Comparison of ENCODE assay signal across 13 cellular contexts in the genomic region with DNA sequence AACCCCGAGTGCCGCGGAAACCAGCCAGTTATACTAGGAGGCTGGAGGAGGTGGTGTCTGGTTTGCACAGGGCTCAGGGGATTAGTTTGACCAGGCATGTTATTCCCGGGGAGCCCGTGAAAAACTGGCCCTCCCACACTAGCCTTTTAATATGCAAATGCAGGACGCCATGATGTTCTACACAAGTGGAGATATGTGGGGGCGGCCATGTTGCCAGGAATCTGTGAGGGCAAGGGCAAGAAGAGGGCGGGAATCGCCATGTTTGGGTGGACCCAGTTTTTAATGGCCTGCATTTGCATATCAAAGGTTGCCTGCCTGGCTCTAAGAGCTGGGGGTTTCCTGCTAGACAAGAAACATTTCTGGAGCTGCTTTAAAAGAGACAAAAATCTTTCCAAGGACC.
"Had no signal": no experiment of that assay in that cellular context is flagged by ENCODE, and none has a peak within 500 bp of the region (broad histone marks: within the 10 kb centered on the region; RNA-seq: fewer than 3 reads in every experiment).

No MANE protein-coding gene starts in this region.

- H3K4me3 ChIP-seq: thyroid gland, uterus had no signal

- H3K4me1 ChIP-seq: thyroid gland, uterus had no signal

- H3K36me3 Mint-ChIP-seq: stimulated activated memory B cell treated with anti-CD40 and anti-IgM and Interleukin-4, amounts not matched to agents 10 μg/mL and 1 μg/mL and 100 μg/mL, for 72 hours had no signal

- H3K27ac Mint-ChIP-seq: stimulated activated memory B cell treated with anti-CD40 and anti-IgM and Interleukin-4, amounts not matched to agents 10 μg/mL and 1 μg/mL and 100 μg/mL, for 72 hours had no signal

- H3K9me3 Mint-ChIP-seq: stimulated activated memory B cell treated with anti-CD40 and anti-IgM and Interleukin-4, amounts not matched to agents 10 μg/mL and 1 μg/mL and 100 μg/mL, for 72 hours had no signal

- H3K4me1 Mint-ChIP-seq: central memory CD8-positive, alpha-beta T cell; stimulated activated memory B cell treated with anti-CD40 and anti-IgM and Interleukin-4, amounts not matched to agents 10 μg/mL and 1 μg/mL and 100 μg/mL, for 72 hours had no signal

- H3K27me3 Mint-ChIP-seq: central memory CD8-positive, alpha-beta T cell; stimulated activated memory B cell treated with anti-CD40 and anti-IgM and Interleukin-4, amounts not matched to agents 10 μg/mL and 1 μg/mL and 100 μg/mL, for 72 hours had no signal

- H3K9me3 ChIP-seq: neutrophil, thyroid gland, uterus had no signal

- DNase-seq: activated CD4-positive, CD25-positive, alpha-beta regulatory T cell treated with anti-CD3 and anti-CD28 coated beads, Interleukin-2, amount 50 U/mL, for 72 hours; activated naive CD4-positive, alpha-beta T cell treated with Interleukin-2 at 50 U/mL for 16 hours; activated T-cell treated with anti-CD3 and anti-CD28 coated beads for 4 hours; anterior cingulate cortex; brain microvascular endothelial cell; effector CD8-positive, alpha-beta T cell; foreskin fibroblast; thyroid gland; uterus had no signal

- H3K27me3 ChIP-seq: brain microvascular endothelial cell, neutrophil, thyroid gland, uterus had no signal

- H3K36me3 ChIP-seq: brain microvascular endothelial cell, neutrophil, thyroid gland, uterus had no signal

- H3K27ac ChIP-seq: brain microvascular endothelial cell, neutrophil, thyroid gland, uterus had no signal

- H3K4me3 Mint-ChIP-seq: central memory CD8-positive, alpha-beta T cell; stimulated activated memory B cell treated with anti-CD40 and anti-IgM and Interleukin-4, amounts not matched to agents 10 μg/mL and 1 μg/mL and 100 μg/mL, for 72 hours had no signal

- ATAC-seq: left lobe of liver; stimulated activated memory B cell treated with anti-CD40 and anti-IgM and Interleukin-4, amounts not matched to agents 10 μg/mL and 1 μg/mL and 100 μg/mL, for 72 hours had no signal
